In genomic region chr13:40940841-40941240, GRCh38 we compare ENCODE assay signal across 19 cellular contexts.
DNase-seq lines count a peak whose midpoint lies in the region; ATAC-seq and TF ChIP-seq lines count a peak whose summit lies in the region.
"Had no signal": no experiment of that assay in that cellular context is flagged by ENCODE, and none has a peak within 500 bp of the region (broad histone marks: within the 10 kb centered on the region; RNA-seq: fewer than 3 reads in every experiment).

No MANE protein-coding gene starts in this region.

- H3K36me3 Mint-ChIP-seq in activated T-cell treated with anti-CD3 and anti-CD28 coated beads, Interleukin-2, amount 50 U/mL, for 24 hours (ENCODE audit: low read depth), result peaks cover 92% of the 10 kb centered on the region
- H3K36me3 Mint-ChIP-seq in activated T-helper 2 cell treated with anti-CD3 and anti-CD28 coated beads, Interferon-gamma antibody, Interleukin-2, Interleukin-4, amounts not matched to agents 10 μg/mL and 5 μg/mL and 100 μg/mL, durations not matched to agents 14 hours and 24 hours and 36 hours (ENCODE audit: low read depth), result peaks cover 75% of the 10 kb centered on the region

- no peaks in the 10 kb centered on the region for H3K9me3 Mint-ChIP-seq in activated T-cell treated with anti-CD3 and anti-CD28 coated beads, Interleukin-2, amount 50 U/mL, for 24 hours
- no peaks in the 10 kb centered on the region for H3K9me3 Mint-ChIP-seq in activated T-helper 2 cell treated with anti-CD3 and anti-CD28 coated beads, Interferon-gamma antibody, Interleukin-2, Interleukin-4, amounts not matched to agents 10 μg/mL and 5 μg/mL and 100 μg/mL, durations not matched to agents 14 hours and 24 hours and 36 hours
- H3K9me3 Mint-ChIP-seq: activated naive CD8-positive, alpha-beta T cell treated with anti-CD3 and anti-CD28 coated beads, Interleukin-2, amount 10 ng/mL, durations not matched to agents 7 days and 5 days; T-helper 2 cell treated with Interferon-gamma antibody and Interleukin-4, amounts not matched to agents 5 μg/mL and 100 μg/mL, for 36 hours had no signal

- no peak overlapping the region for H3K4me3 ChIP-seq in left ventricle myocardium inferior
- H3K4me3 ChIP-seq: A549, SJSA1, transverse colon had no signal

- no peak overlapping the region for H3K4me3 Mint-ChIP-seq in activated T-cell treated with anti-CD3 and anti-CD28 coated beads, Interleukin-2, amount 50 U/mL, for 24 hours
- no peak overlapping the region for H3K4me3 Mint-ChIP-seq in activated T-helper 2 cell treated with anti-CD3 and anti-CD28 coated beads, Interferon-gamma antibody, Interleukin-2, Interleukin-4, amounts not matched to agents 10 μg/mL and 5 μg/mL and 100 μg/mL, durations not matched to agents 14 hours and 24 hours and 36 hours (ENCODE audit: low read depth)
- H3K4me3 Mint-ChIP-seq: activated naive CD8-positive, alpha-beta T cell treated with anti-CD3 and anti-CD28 coated beads, Interleukin-2, amount 10 ng/mL, durations not matched to agents 7 days and 5 days; T-helper 2 cell treated with Interferon-gamma antibody and Interleukin-4, amounts not matched to agents 5 μg/mL and 100 μg/mL, for 36 hours had no signal

- H3K36me3 ChIP-seq in left ventricle myocardium inferior, result peaks cover 76% of the 10 kb centered on the region

- TF ChIP-seq CTCF in left ventricle myocardium inferior (IDR thresholded peaks at IDR 0.05; ENCODE audit: borderline replicate concordance), result no peak

- H3K4me1 ChIP-seq in left ventricle myocardium inferior, result peaks cover 17% of the 10 kb centered on the region
- H3K4me1 ChIP-seq: SJSA1 had no signal

- H3K27me3 ChIP-seq in left ventricle myocardium inferior (ENCODE audit: low read depth), result no peaks in the 10 kb centered on the region
- H3K27me3 ChIP-seq: SJSA1, transverse colon had no signal

- peaks cover 39% of the 10 kb centered on the region for H3K4me1 Mint-ChIP-seq in activated T-cell treated with anti-CD3 and anti-CD28 coated beads, Interleukin-2, amount 50 U/mL, for 24 hours (ENCODE audit: low read depth)
- H3K4me1 Mint-ChIP-seq in activated T-helper 2 cell treated with anti-CD3 and anti-CD28 coated beads, Interferon-gamma antibody, Interleukin-2, Interleukin-4, amounts not matched to agents 10 μg/mL and 5 μg/mL and 100 μg/mL, durations not matched to agents 14 hours and 24 hours and 36 hours (ENCODE audit: low read depth), result peaks cover 8% of the 10 kb centered on the region

- no peaks in the 10 kb centered on the region for H3K9me3 ChIP-seq in left ventricle myocardium inferior (replicated peaks)
- H3K9me3 ChIP-seq: A549, SJSA1, transverse colon had no signal

- H3K27ac ChIP-seq in left ventricle myocardium inferior (replicated peaks), result peak overlapping the region; percentile 51
- no peak overlapping the region for H3K27ac ChIP-seq in caudate nucleus (ENCODE audit: low read depth, low read length)
- H3K27ac ChIP-seq: A549, SJSA1, transverse colon had no signal

- no peaks in the 10 kb centered on the region for H3K27me3 Mint-ChIP-seq in activated T-cell treated with anti-CD3 and anti-CD28 coated beads, Interleukin-2, amount 50 U/mL, for 24 hours
- H3K27me3 Mint-ChIP-seq in activated T-helper 2 cell treated with anti-CD3 and anti-CD28 coated beads, Interferon-gamma antibody, Interleukin-2, Interleukin-4, amounts not matched to agents 10 μg/mL and 5 μg/mL and 100 μg/mL, durations not matched to agents 14 hours and 24 hours and 36 hours (ENCODE audit: low read depth), result no peaks in the 10 kb centered on the region
- H3K27me3 Mint-ChIP-seq: activated naive CD8-positive, alpha-beta T cell treated with anti-CD3 and anti-CD28 coated beads, Interleukin-2, amount 10 ng/mL, durations not matched to agents 7 days and 5 days had no signal

- intact Hi-C loops in activated T-helper 2 cell treated with anti-CD3 and anti-CD28 coated beads, Interferon-gamma antibody, Interleukin-2, Interleukin-4, amounts not matched to agents 10 μg/mL and 5 μg/mL and 100 μg/mL, durations not matched to agents 14 hours and 24 hours and 36 hours (cut with micrococcal nuclease), result no loop called here
- intact Hi-C loops in left ventricle myocardium inferior (cut with micrococcal nuclease), result no loop called here
- intact Hi-C loops in sciatic nerve (cut with DNase I), result no loop called here

- DNase-seq in activated T-cell treated with anti-CD3 and anti-CD28 coated beads, Interleukin-2, amount 50 U/mL, for 24 hours, result no peak
- DNase-seq in activated T-cell treated with anti-CD3 and anti-CD28 coated beads, Interleukin-2, amount 50 U/mL, for 48 hours, result no peak
- DNase-seq in activated T-helper 2 cell treated with anti-CD3 and anti-CD28 coated beads, Interferon-gamma antibody, Interleukin-2, Interleukin-4, amounts not matched to agents 10 μg/mL and 5 μg/mL and 100 μg/mL, durations not matched to agents 14 hours and 24 hours and 36 hours (ENCODE audit: low spot score), result no peak
- no peak for DNase-seq in left ventricle myocardium inferior
- DNase-seq in sciatic nerve (ENCODE audit: low spot score), result no peak
- no peak for DNase-seq in activated CD4-positive, alpha-beta T cell treated with anti-CD3 and anti-CD28 coated beads, Interleukin-2, amount 50 U/mL, for 48 hours
- DNase-seq in caudate nucleus (lab: John Stamatoyannopoulos, UW), result no peak
- DNase-seq in central memory CD4-positive, alpha-beta T cell, result no peak
- DNase-seq: activated CD4-positive, CD25-positive, alpha-beta regulatory T cell treated with anti-CD3 and anti-CD28 coated beads, Interleukin-2, amount 50 U/mL, for 72 hours; activated CD8-positive, alpha-beta memory T cell treated with anti-CD3 and anti-CD28 coated beads, Interleukin-2, amount 50 U/mL, for 4 hours; activated naive CD8-positive, alpha-beta T cell treated with anti-CD3 and anti-CD28 coated beads, Interleukin-2, amount 10 ng/mL, durations not matched to agents 7 days and 5 days; mesenchymal stem cell; NCI-H146; NCI-H82; PC-3; transverse colon had no signal

- peak; percentile 91 for ATAC-seq in sciatic nerve
- ATAC-seq: A549, PC-3 had no signal

- H3K27ac Mint-ChIP-seq in activated T-cell treated with anti-CD3 and anti-CD28 coated beads, Interleukin-2, amount 50 U/mL, for 24 hours, result peak overlapping the region; percentile 85
- H3K27ac Mint-ChIP-seq in activated T-helper 2 cell treated with anti-CD3 and anti-CD28 coated beads, Interferon-gamma antibody, Interleukin-2, Interleukin-4, amounts not matched to agents 10 μg/mL and 5 μg/mL and 100 μg/mL, durations not matched to agents 14 hours and 24 hours and 36 hours, result peak overlapping the region; percentile 13
- H3K27ac Mint-ChIP-seq: activated naive CD8-positive, alpha-beta T cell treated with anti-CD3 and anti-CD28 coated beads, Interleukin-2, amount 10 ng/mL, durations not matched to agents 7 days and 5 days had no signal
